Comparison of ENCODE assay signal across 1 cellular context in the genomic region with DNA sequence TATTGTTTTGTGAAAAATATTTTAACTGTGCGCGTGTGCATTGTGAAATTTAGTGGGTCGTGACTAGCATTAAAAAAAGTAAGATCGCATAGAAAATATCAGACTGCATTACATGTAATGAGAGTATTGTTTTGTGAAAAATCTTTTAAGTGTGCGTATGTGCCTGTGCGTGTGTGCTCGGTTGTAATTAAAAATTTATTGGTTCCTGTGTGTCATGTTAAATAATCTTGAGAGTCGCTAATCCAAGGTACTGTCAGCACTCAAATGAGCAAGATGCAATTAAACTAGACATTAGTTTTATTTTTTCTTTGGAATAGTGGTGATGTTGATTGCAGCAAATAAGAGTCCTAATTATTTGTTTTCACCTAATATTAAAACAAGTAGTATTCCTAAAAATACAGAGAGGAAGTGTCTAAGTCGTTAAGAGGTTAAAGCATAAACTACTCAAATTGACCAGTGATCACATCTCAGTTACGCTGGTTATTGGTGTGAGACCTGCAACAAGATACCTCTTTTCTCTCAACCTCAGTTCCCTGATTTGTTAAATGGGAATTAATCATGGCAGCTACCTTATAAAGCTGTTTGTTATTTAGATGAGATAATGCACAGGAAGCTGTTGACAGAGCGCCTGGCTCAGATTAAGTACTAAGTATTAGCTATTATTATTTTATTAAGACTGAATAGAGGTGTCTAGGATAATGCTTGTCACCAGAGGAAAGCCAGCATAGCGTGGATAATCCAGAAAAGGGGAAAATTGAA.
TF ChIP-seq lines count a peak whose summit lies in the region.

No MANE protein-coding gene starts in this region.

TF ChIP-seq in HepG2, 621 proteins besides CTCF, POLR2A, EP300 and RAD21:
- TF ChIP-seq KMT2A (CRISPR knock-in tag; IDR thresholded peaks at IDR 0.05) (no peak), SUZ12 (IDR thresholded peaks at IDR 0.05; ENCODE audit: low read depth, low read length) (no peak), ZC3H4 (CRISPR knock-in tag; IDR thresholded peaks at IDR 0.05; ENCODE audit: borderline replicate concordance) (no peak), ARID3A (IDR thresholded peaks at IDR 0.05; ENCODE audit: low read depth, low read length) (no peak), SSRP1 (CRISPR knock-in tag; IDR thresholded peaks at IDR 0.05) (no peak), ZXDC (CRISPR knock-in tag; IDR thresholded peaks at IDR 0.05) (no peak), ZNF674 (CRISPR knock-in tag; IDR thresholded peaks at IDR 0.05; ENCODE audit: low read depth) (no peak), KAT2B (IDR thresholded peaks at IDR 0.05; ENCODE audit: borderline replicate concordance, low read depth, low read length) (no peak)
